Comparison of ENCODE assay signal across 18 cellular contexts in the genomic region with DNA sequence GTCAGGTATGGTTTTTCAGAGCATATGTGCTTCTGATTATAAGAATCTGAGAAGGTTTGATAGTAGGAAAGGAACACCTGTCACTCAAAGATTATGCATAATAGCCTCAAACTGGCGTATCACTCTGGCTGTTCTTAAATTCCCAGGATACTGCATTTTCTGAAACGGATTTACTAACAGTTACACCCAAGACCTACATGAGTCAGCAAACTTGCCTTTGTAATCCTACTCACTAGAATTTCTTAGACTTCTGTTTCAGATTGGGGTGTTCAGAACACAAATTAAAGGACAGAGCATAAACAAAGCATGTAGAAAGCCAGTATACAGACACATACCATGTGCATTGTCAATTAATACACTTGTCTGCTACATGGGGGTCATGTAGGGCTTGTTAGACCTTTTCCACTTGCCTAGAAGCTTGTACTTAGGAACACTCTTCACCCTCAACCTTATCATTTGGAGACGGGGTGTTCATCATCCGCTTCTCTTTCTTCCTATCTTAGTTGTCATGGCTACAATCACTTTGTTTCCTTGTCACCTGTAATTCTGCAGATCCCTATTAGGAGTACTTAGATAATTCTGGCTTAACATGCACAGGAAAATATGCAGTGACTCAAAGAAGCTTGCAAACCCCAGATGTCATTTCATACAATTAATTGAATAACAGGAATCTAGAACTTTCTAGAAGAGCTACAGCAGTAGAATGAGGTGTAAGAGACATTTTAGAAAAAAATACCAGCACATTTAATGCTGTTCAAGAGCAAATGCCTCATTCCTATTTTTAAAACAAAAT.
A peak's percentile ranks its signal among the peaks of the same experiment; 100 is the strongest.
DNase-seq lines count a peak whose midpoint lies in the region; TF ChIP-seq lines count a peak whose summit lies in the region.
"Had no signal": no experiment of that assay in that cellular context is flagged by ENCODE, and none has a peak within 500 bp of the region (broad histone marks: within the 10 kb centered on the region; RNA-seq: fewer than 3 reads in every experiment).

No MANE protein-coding gene starts in this region.

- H3K4me3 ChIP-seq in cardiac fibroblast (replicated peaks in 1 of 2; ENCODE audit: low read depth in 2 of 2, low read length in 2 of 2), result no peak overlapping the region
- peak overlapping the region; percentile 17 for H3K4me3 ChIP-seq in neural cell (ENCODE audit: low read length)
- H3K4me3 ChIP-seq in trophoblast cell (ENCODE audit: low read depth, low read length), result no peak overlapping the region
- H3K4me3 ChIP-seq in hepatocyte, result no peak overlapping the region
- H3K4me3 ChIP-seq in H7 (ENCODE audit: insufficient read depth, low read depth, low read length), result no peak overlapping the region

- H2BK5ac ChIP-seq in trophoblast cell (ENCODE audit: low read depth, low read length, poor library complexity), result no peak overlapping the region

- H3K23ac ChIP-seq in trophoblast cell (ENCODE audit: low read length), result no peak overlapping the region

- no peaks in the 10 kb centered on the region for H3K9me3 ChIP-seq in neural cell (ENCODE audit: low read length)
- no peaks in the 10 kb centered on the region for H3K9me3 ChIP-seq in trophoblast cell (ENCODE audit: insufficient read depth, low read depth, low read length)
- H3K9me3 ChIP-seq in hepatocyte (ENCODE audit: low read depth), result no peaks in the 10 kb centered on the region
- H3K9me3 ChIP-seq: BE2C had no signal

- H2BK12ac ChIP-seq in trophoblast cell (ENCODE audit: low read length), result no peak overlapping the region

- no peak overlapping the region for H3K14ac ChIP-seq in trophoblast cell (ENCODE audit: low read length)

- no peak overlapping the region for H4K8ac ChIP-seq in trophoblast cell (ENCODE audit: low read depth, low read length)

- no peak overlapping the region for H3K27ac ChIP-seq in neural cell (ENCODE audit: low read length)
- H3K27ac ChIP-seq in trophoblast cell (ENCODE audit: low read depth, low read length), result no peak overlapping the region
- no peak overlapping the region for H3K27ac ChIP-seq in hepatocyte

- WGBS in trophoblast cell (ENCODE audit: extremely low coverage, insufficient coverage, insufficient read length), result no CpG with 5 or more reads among the region's 4 CpGs
- 61% methylated on average over 4 of the region's 4 CpGs for WGBS in hepatocyte (ENCODE audit: low lambda C conversion rate, missing lambda C conversion rate)

- H3K27me3 ChIP-seq in neural cell (ENCODE audit: insufficient read depth, low read depth, low read length) (no peaks in the 10 kb centered on the region), trophoblast cell (ENCODE audit: insufficient read depth, low read length) (no peaks in the 10 kb centered on the region), hepatocyte (no peaks in the 10 kb centered on the region), H7 (ENCODE audit: control insufficient read depth, insufficient read depth, low read length) (no peaks in the 10 kb centered on the region)
- H3K27me3 ChIP-seq: BE2C had no signal

- H3K9me2 ChIP-seq in neural cell (ENCODE audit: insufficient read depth, low read length) (no peaks in the 10 kb centered on the region), hepatocyte (replicated peaks; ENCODE audit: insufficient read depth) (no peaks in the 10 kb centered on the region)

- H2AFZ ChIP-seq in neural cell (ENCODE audit: low read depth, low read length), result no peak overlapping the region
- H2AFZ ChIP-seq in trophoblast cell (ENCODE audit: insufficient read depth, low read length, poor library complexity), result no peak overlapping the region
- no peak overlapping the region for H2AFZ ChIP-seq in hepatocyte

- H4K91ac ChIP-seq in trophoblast cell (ENCODE audit: low read depth, low read length), result no peak overlapping the region

- TF ChIP-seq CTCF in cardiac fibroblast (IDR thresholded peaks at IDR 0.05; ENCODE audit: low read depth, low read length), result no peak
- TF ChIP-seq CTCF in neural cell (IDR thresholded peaks at IDR 0.05; ENCODE audit: poor library complexity, severe bottlenecking), result no peak
- no peak for TF ChIP-seq CTCF in hepatocyte (IDR thresholded peaks at IDR 0.05; ENCODE audit: poor library complexity)

- H3K4me1 ChIP-seq in trophoblast cell (ENCODE audit: control insufficient read depth in 1 of 2, insufficient read depth in 2 of 2, low read length in 2 of 2) (no peaks in the 10 kb centered on the region), hepatocyte (ENCODE audit: insufficient read depth) (no peaks in the 10 kb centered on the region)
- H3K4me1 ChIP-seq: BE2C had no signal

- no peak overlapping the region for H4K12ac ChIP-seq in trophoblast cell (ENCODE audit: low read depth, low read length)

- no peaks in the 10 kb centered on the region for H3K79me1 ChIP-seq in trophoblast cell (ENCODE audit: low read length)

- no peak for TF ChIP-seq EP300 in neural cell (conservative IDR thresholded peaks at IDR 0.05; ENCODE audit: poor library complexity, severe bottlenecking)

- no peak for TF ChIP-seq RAD21 in neural cell (conservative IDR thresholded peaks at IDR 0.05)

- no peaks in the 10 kb centered on the region for H3F3A ChIP-seq in neural cell (ENCODE audit: insufficient read depth, low read length, poor library complexity, severe bottlenecking)

- H3K79me2 ChIP-seq in neural cell (replicated peaks; ENCODE audit: insufficient read depth, low read length), result no peaks in the 10 kb centered on the region
- no peaks in the 10 kb centered on the region for H3K79me2 ChIP-seq in trophoblast cell (ENCODE audit: control insufficient read depth, insufficient read depth, low read length, poor library complexity)
- no peaks in the 10 kb centered on the region for H3K79me2 ChIP-seq in hepatocyte

- no peak overlapping the region for H3K18ac ChIP-seq in trophoblast cell (ENCODE audit: low read length)

- DNase-seq in HCEC 1CT, result peak; percentile 2
- peak; percentile 39 for DNase-seq in NCI-H226
- peak; percentile 26 to 47 for DNase-seq in cardiac fibroblast (ENCODE audit: low read depth in 2 of 2)
- no peak for DNase-seq in trophoblast cell
- no peak for DNase-seq in hepatocyte (ENCODE audit: low spot score)
- DNase-seq in activated T-cell treated with anti-CD3 and anti-CD28 coated beads, Interleukin-2, amount 50 U/mL, for 48 hours, result no peak
- no peak for DNase-seq in H7
- DNase-seq: BE2C; CD4-positive, alpha-beta T cell; DMS53; KBM-7; NCI-H1092; NCI-H1694; NCI-H2107; NCI-H526 treated with DMSO at 0.1 percent for 48 hours; RPMI8226; SIG-M5 had no signal

- H2AK5ac ChIP-seq in trophoblast cell (ENCODE audit: low read length), result no peak overlapping the region

- H3K4me2 ChIP-seq in neural cell (ENCODE audit: low read length), result peak overlapping the region; percentile 34
- no peak overlapping the region for H3K4me2 ChIP-seq in trophoblast cell (ENCODE audit: low read length)
- no peak overlapping the region for H3K4me2 ChIP-seq in hepatocyte

- no peak overlapping the region for H2BK120ac ChIP-seq in trophoblast cell (ENCODE audit: insufficient read depth, low read length, poor library complexity)

- H3K9ac ChIP-seq in neural cell (ENCODE audit: low read length) (no peak overlapping the region), trophoblast cell (ENCODE audit: low read length) (no peak overlapping the region)

- H3K36me3 ChIP-seq in neural cell (ENCODE audit: insufficient read depth, low read length), result no peaks in the 10 kb centered on the region
- no peaks in the 10 kb centered on the region for H3K36me3 ChIP-seq in trophoblast cell (ENCODE audit: control insufficient read depth in 1 of 2, insufficient read depth in 2 of 2, low read length in 2 of 2)
- no peaks in the 10 kb centered on the region for H3K36me3 ChIP-seq in hepatocyte (replicated peaks; ENCODE audit: insufficient read depth, low read depth)
- H3K36me3 ChIP-seq in H7 (replicated peaks; ENCODE audit: control insufficient read depth, insufficient read depth, low read length), result no peaks in the 10 kb centered on the region
- H3K36me3 ChIP-seq: BE2C had no signal

- H4K20me1 ChIP-seq in neural cell (ENCODE audit: insufficient read depth), result no peaks in the 10 kb centered on the region
- no peaks in the 10 kb centered on the region for H4K20me1 ChIP-seq in hepatocyte (ENCODE audit: insufficient read depth, poor library complexity, severe bottlenecking)

- H3K4ac ChIP-seq in trophoblast cell (ENCODE audit: low read depth, low read length), result no peak overlapping the region

TF ChIP-seq in neural cell, 6 proteins besides CTCF, POLR2A, EP300 and RAD21:
- no peak for TF ChIP-seq POLR2AphosphoS5 (IDR thresholded peaks at IDR 0.05)
- TF ChIP-seq, protein P1, sequence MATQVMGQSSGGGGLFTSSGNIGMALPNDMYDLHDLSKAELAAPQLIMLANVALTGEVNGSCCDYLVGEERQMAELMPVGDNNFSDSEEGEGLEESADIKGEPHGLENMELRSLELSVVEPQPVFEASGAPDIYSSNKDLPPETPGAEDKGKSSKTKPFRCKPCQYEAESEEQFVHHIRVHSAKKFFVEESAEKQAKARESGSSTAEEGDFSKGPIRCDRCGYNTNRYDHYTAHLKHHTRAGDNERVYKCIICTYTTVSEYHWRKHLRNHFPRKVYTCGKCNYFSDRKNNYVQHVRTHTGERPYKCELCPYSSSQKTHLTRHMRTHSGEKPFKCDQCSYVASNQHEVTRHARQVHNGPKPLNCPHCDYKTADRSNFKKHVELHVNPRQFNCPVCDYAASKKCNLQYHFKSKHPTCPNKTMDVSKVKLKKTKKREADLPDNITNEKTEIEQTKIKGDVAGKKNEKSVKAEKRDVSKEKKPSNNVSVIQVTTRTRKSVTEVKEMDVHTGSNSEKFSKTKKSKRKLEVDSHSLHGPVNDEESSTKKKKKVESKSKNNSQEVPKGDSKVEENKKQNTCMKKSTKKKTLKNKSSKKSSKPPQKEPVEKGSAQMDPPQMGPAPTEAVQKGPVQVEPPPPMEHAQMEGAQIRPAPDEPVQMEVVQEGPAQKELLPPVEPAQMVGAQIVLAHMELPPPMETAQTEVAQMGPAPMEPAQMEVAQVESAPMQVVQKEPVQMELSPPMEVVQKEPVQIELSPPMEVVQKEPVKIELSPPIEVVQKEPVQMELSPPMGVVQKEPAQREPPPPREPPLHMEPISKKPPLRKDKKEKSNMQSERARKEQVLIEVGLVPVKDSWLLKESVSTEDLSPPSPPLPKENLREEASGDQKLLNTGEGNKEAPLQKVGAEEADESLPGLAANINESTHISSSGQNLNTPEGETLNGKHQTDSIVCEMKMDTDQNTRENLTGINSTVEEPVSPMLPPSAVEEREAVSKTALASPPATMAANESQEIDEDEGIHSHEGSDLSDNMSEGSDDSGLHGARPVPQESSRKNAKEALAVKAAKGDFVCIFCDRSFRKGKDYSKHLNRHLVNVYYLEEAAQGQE (IDR thresholded peaks at IDR 0.05; ENCODE audit: borderline replicate concordance), result peak; percentile 34

Comparison
In these comparisons a context has a peak if more than half of its experiments do, and no peak if none do; other contexts are left out.
1. DNase-seq: peak in HCEC 1CT (single experiment), NCI-H226 (single experiment) and cardiac fibroblast (2 of 2); none in trophoblast cell (0 of 2), hepatocyte (single experiment), activated T-cell treated with anti-CD3 and anti-CD28 coated beads, Interleukin-2, amount 50 U/mL, for 48 hours (0 of 2) and H7 (single experiment).